ENCODE assay signal across 18 cellular contexts in genomic region chr9:4861736-4862451, GRCh38.
A peak's percentile ranks its signal among the peaks of the same experiment; 100 is the strongest.
DNase-seq lines count a peak whose midpoint lies in the region; ATAC-seq and TF ChIP-seq lines count a peak whose summit lies in the region.
"Had no signal": no experiment of that assay in that cellular context is flagged by ENCODE, and none has a peak within 500 bp of the region (broad histone marks: within the 10 kb centered on the region; RNA-seq: fewer than 3 reads in every experiment).

No MANE protein-coding gene starts in this region.

- H3K4me1 ChIP-seq in right lobe of liver, result peaks cover 0 to 13% (median 5%) of the 10 kb centered on the region in 4 donors

- TF ChIP-seq CTCF in RWPE1 (conservative IDR thresholded peaks at IDR 0.05; ENCODE audit: low read depth) (no peak), right lobe of liver (IDR thresholded peaks at IDR 0.05) (no peak), nephron progenitor cell (IDR thresholded peaks at IDR 0.05) (no peak)

- POLR2A ChIA-PET in RWPE1 (lab: Yijun Ruan, JAX; ENCODE audit: low non-redundant PET), result no interaction called here

- TF ChIP-seq POLR2A in erythroblast (IDR thresholded peaks at IDR 0.05; ENCODE audit: low read length) (no peak), right lobe of liver (IDR thresholded peaks at IDR 0.05) (no peak), GM18505 (IDR thresholded peaks at IDR 0.05; ENCODE audit: borderline replicate concordance, extremely low read depth, insufficient read depth, insufficient read length) (no peak)

- no peaks in the 10 kb centered on the region for H3K27me3 ChIP-seq in right lobe of liver

- H3K9me3 ChIP-seq in right lobe of liver, result no peaks in the 10 kb centered on the region

- no peak overlapping the region for H3K27ac Mint-ChIP-seq in nephron progenitor cell

- H3K4me3 ChIP-seq in right lobe of liver, result no peak overlapping the region
- H3K4me3 ChIP-seq: GM23338 had no signal

- no peaks in the 10 kb centered on the region for H3K9me3 Mint-ChIP-seq in nephron progenitor cell
- H3K9me3 Mint-ChIP-seq: GM23338 had no signal

- no peaks in the 10 kb centered on the region for H3K4me1 Mint-ChIP-seq in nephron progenitor cell

- 67% methylated on average over 6 of the region's 7 CpGs for WGBS in right lobe of liver (ENCODE audit: insufficient coverage, low coverage, low lambda C conversion rate, missing lambda C conversion rate)

- intact Hi-C loops in right lobe of liver (cut with DNase I), result no loop called here

- CTCF ChIA-PET in RWPE1 (lab: Yijun Ruan, JAX), result no interaction called here

- H3K27ac ChIP-seq in RWPE1 (no peak overlapping the region), right lobe of liver (peak overlapping the region in 1 of 3 donors; percentile 24)

- H3K36me3 ChIP-seq in right lobe of liver, result peaks cover 0 to 33% (median 11%) of the 10 kb centered on the region in 4 donors

- H3K27me3 Mint-ChIP-seq in nephron progenitor cell (ENCODE audit: low read depth, poor library complexity), result no peaks in the 10 kb centered on the region

- DNase-seq in RWPE1 (ENCODE audit: low spot score) (peak; percentile 4), erythroblast (lab: John Stamatoyannopoulos, UW) (peak; percentile 34 to 56), right lobe of liver (no peak), nephron progenitor cell (no peak), activated gamma-delta T cell (lab: John Stamatoyannopoulos, UW) (no peak)
- DNase-seq: ACHN, C1 segment of cervical spinal cord, DMS 273 treated with DMSO at 0.1 percent for 48 hours, DND-41, HCEC 1CT, MM.1S, NCI-H1092, NCI-H2081 treated with DMSO at 0.1 percent for 48 hours, SIG-M5 had no signal

- no peak overlapping the region for H3K4me3 Mint-ChIP-seq in nephron progenitor cell
- H3K4me3 Mint-ChIP-seq: GM23338 had no signal

- ATAC-seq in right lobe of liver (peak; percentile 55 to 92 (median 70)), GM18505 (IDR thresholded peaks at IDR 0.05; ENCODE audit: unreplicated experiment) (no peak), GM18873 (IDR thresholded peaks at IDR 0.05; ENCODE audit: low FRiP score, unreplicated experiment) (no peak)
- ATAC-seq: GM23338, SK-N-SH treated with all-trans-retinoic acid at 6 μM for 48 hours had no signal

- H3K36me3 Mint-ChIP-seq in nephron progenitor cell (ENCODE audit: low read depth), result peaks cover 56% of the 10 kb centered on the region

Comparison
In these comparisons a context has a peak if more than half of its experiments do, and no peak if none do; other contexts are left out.
1. DNase-seq: peak in RWPE1 (single experiment) and erythroblast (2 of 2); none in right lobe of liver (0 of 3), nephron progenitor cell (single experiment) and activated gamma-delta T cell (single experiment).
2. ATAC-seq: peak in right lobe of liver (4 of 4); none in GM18505 (single experiment) and GM18873 (single experiment).